In genomic region chr3:100400782-100401673, GRCh38 we compare ENCODE assay signal across 8 cellular contexts.
DNase-seq lines count a peak whose midpoint lies in the region; ATAC-seq and TF ChIP-seq lines count a peak whose summit lies in the region.

Gene LNP1, plus strand, starts transcription at chr3:100401539. Its CDS starts 28,191 bp downstream, at chr3:100429730.
Gene TOMM70, minus strand, starts transcription at chr3:100401089. Its CDS starts 140 bp downstream, at chr3:100400949.

- H2AFZ ChIP-seq in OCI-LY1 (ENCODE audit: low read length): no peak within 1 kb of the TSS

- H3K4me3 ChIP-seq in OCI-LY1 (ENCODE audit: low read depth, low read length, poor library complexity, severe bottlenecking): peak within 1 kb of the TSS; percentile 94

- no peaks in the 10 kb centered on the region for H3K27me3 ChIP-seq in OCI-LY1 (ENCODE audit: insufficient read depth, low read length)

- H3K9me3 ChIP-seq in OCI-LY1 (ENCODE audit: low read length): no peaks in the 10 kb centered on the region

- peak within 1 kb of the TSS; percentile 84 for H3K27ac ChIP-seq in OCI-LY1 (ENCODE audit: low read depth, low read length, poor library complexity, severe bottlenecking)

- H3K79me2 ChIP-seq in OCI-LY1 (ENCODE audit: insufficient read depth, low read length): peaks cover 59% of the 10 kb centered on the region

- H3K4me1 ChIP-seq in OCI-LY1 (ENCODE audit: insufficient read depth, low read length, severe bottlenecking): peaks cover 57% of the 10 kb centered on the region

- 0 out of 2 replicates have a peak, but pooled peaks cover 3% of the 10 kb centered on the region for H3F3A ChIP-seq in OCI-LY1 (ENCODE audit: insufficient read depth, low read length)

- DNase-seq in DMS 273 (lab: John Stamatoyannopoulos, UW; ENCODE audit: unreplicated experiment) (peak; percentile 100), HuH-7 (ENCODE audit: low spot score) (peak; percentile 89), activated T-cell treated with anti-CD3 and anti-CD28 coated beads for 1 hour (ENCODE audit: low read depth) (peak; percentile 91), epidermal melanocyte (ENCODE audit: insufficient read length, low spot score) (peak; percentile 70), midbrain (lab: John Stamatoyannopoulos, UW) (peak; percentile 97)
- peak; percentile 91 to 92 for DNase-seq in stimulated activated CD8-positive, alpha-beta memory T cell treated with anti-CD3 and anti-CD28 coated beads, Interleukin-15, amount 100 ng/mL, for 48 hours (ENCODE audit: low read depth in 2 of 2)

- peaks cover 14% of the 10 kb centered on the region; the same call in 1 of the 2 replicates for H3K36me3 ChIP-seq in OCI-LY1 (ENCODE audit: insufficient read depth, low read length)

- no peak for TF ChIP-seq CTCF in OCI-LY1 (IDR thresholded peaks at IDR 0.05; ENCODE audit: low read length)

- peak; percentile 92 for ATAC-seq in GM21526 (IDR thresholded peaks at IDR 0.05; ENCODE audit: low FRiP score, unreplicated experiment)

- no peaks in the 10 kb centered on the region for H4K20me1 ChIP-seq in OCI-LY1 (ENCODE audit: insufficient read depth, low read length)

- no peaks in the 10 kb centered on the region for H3K9me2 ChIP-seq in OCI-LY1 (ENCODE audit: low read depth, low read length)

- H3K4me2 ChIP-seq in OCI-LY1 (ENCODE audit: low read length): peak within 1 kb of the TSS; percentile 95

- H3K9ac ChIP-seq in OCI-LY1 (ENCODE audit: low read length): peak within 1 kb of the TSS; percentile 85

Comparison
In these comparisons a context has a peak if more than half of its experiments do, and no peak if none do; other contexts are left out.
1. Peak in every context shown above with its lines: DNase-seq, ATAC-seq, H3K4me3 ChIP-seq and H3K27ac ChIP-seq.